Comparison of ENCODE assay signal across 8 cellular contexts in genomic region chr5:74765929-74766328, GRCh38. TPM values are rescaled to one million over a fixed set of nuclear protein-coding genes. Genes with fewer than 3 reads are reported as not detected.
A peak's percentile ranks its signal among the peaks of the same experiment; 100 is the strongest.
DNase-seq lines count a peak whose midpoint lies in the region; ATAC-seq and TF ChIP-seq lines count a peak whose summit lies in the region.

No MANE protein-coding gene starts in this region.

- no peak for DNase-seq in activated naive CD4-positive, alpha-beta T cell (lab: John Stamatoyannopoulos, UW)
- DNase-seq in astrocyte of the spinal cord (ENCODE audit: low read depth, low spot score) (no peak), memory B cell (ENCODE audit: low spot score in 2 of 2) (no peak), type B pancreatic cell (ENCODE audit: extremely low spot score, unreplicated experiment) (no peak), activated gamma-delta T cell (lab: John Stamatoyannopoulos, UW) (no peak)
- DNase-seq in activated CD4-positive, CD25-positive, alpha-beta regulatory T cell (lab: John Stamatoyannopoulos, UW) = no peak

- peak overlapping the region; percentile 98 for H3K4me3 Mint-ChIP-seq in activated naive CD4-positive, alpha-beta T cell treated with anti-CD3 and anti-CD28 coated beads, Interleukin-2, amount 50 U/mL, for 24 hours
- H3K4me3 Mint-ChIP-seq in memory B cell = peak overlapping the region; percentile 100
- H3K4me3 Mint-ChIP-seq in type B pancreatic cell = peak overlapping the region; percentile 100

- peaks cover 14% of the 10 kb centered on the region for H3K36me3 Mint-ChIP-seq in activated naive CD4-positive, alpha-beta T cell treated with anti-CD3 and anti-CD28 coated beads, Interleukin-2, amount 50 U/mL, for 24 hours
- H3K36me3 Mint-ChIP-seq in memory B cell (peaks cover 10% of the 10 kb centered on the region), type B pancreatic cell (peaks cover 14% of the 10 kb centered on the region)

- no peaks in the 10 kb centered on the region for H3K9me3 Mint-ChIP-seq in activated naive CD4-positive, alpha-beta T cell treated with anti-CD3 and anti-CD28 coated beads, Interleukin-2, amount 50 U/mL, for 24 hours
- H3K9me3 Mint-ChIP-seq in memory B cell (no peaks in the 10 kb centered on the region), type B pancreatic cell (no peaks in the 10 kb centered on the region)

- no peak overlapping the region for H3K27ac Mint-ChIP-seq in activated naive CD4-positive, alpha-beta T cell treated with anti-CD3 and anti-CD28 coated beads, Interleukin-2, amount 50 U/mL, for 24 hours
- H3K27ac Mint-ChIP-seq in memory B cell = peak overlapping the region; percentile 98
- peak overlapping the region; percentile 91 for H3K27ac Mint-ChIP-seq in type B pancreatic cell

- in situ Hi-C loops in astrocyte of the spinal cord (cut with HindIII; ENCODE audit: low sequenced_read_pairs) = no loop called here

- no peaks in the 10 kb centered on the region for H3K27me3 Mint-ChIP-seq in activated naive CD4-positive, alpha-beta T cell treated with anti-CD3 and anti-CD28 coated beads, Interleukin-2, amount 50 U/mL, for 24 hours
- no peaks in the 10 kb centered on the region for H3K27me3 Mint-ChIP-seq in memory B cell
- no peaks in the 10 kb centered on the region for H3K27me3 Mint-ChIP-seq in type B pancreatic cell

- ATAC-seq in memory B cell (ENCODE audit: low read depth) (no peak), HG03521 (IDR thresholded peaks at IDR 0.05; ENCODE audit: unreplicated experiment) (no peak)

- no peak for TF ChIP-seq CTCF in astrocyte of the spinal cord (IDR thresholded peaks at IDR 0.05; ENCODE audit: low read depth, low read length)
- TF ChIP-seq CTCF in type B pancreatic cell (conservative IDR thresholded peaks at IDR 0.05) = no peak

- peaks cover 57% of the 10 kb centered on the region for H3K4me1 Mint-ChIP-seq in activated naive CD4-positive, alpha-beta T cell treated with anti-CD3 and anti-CD28 coated beads, Interleukin-2, amount 50 U/mL, for 24 hours
- H3K4me1 Mint-ChIP-seq in memory B cell (peaks cover 11% of the 10 kb centered on the region), type B pancreatic cell (ENCODE audit: unreplicated experiment) (peaks cover 12% of the 10 kb centered on the region)

- H3K4me3 ChIP-seq in astrocyte of the spinal cord (ENCODE audit: low read depth, low read length) = peak overlapping the region; percentile 98

RNA-seq across cellular contexts. Expression of gene GFM2, which starts 1.0 kb away (rescaled TPM):
- total RNA-seq in type B pancreatic cell (ENCODE audit: low replicate concordance) = 30.9 and 32.0 TPM in 2 replicates

RNA-seq across cellular contexts. Expression of gene NSA2, which starts 1.1 kb away (rescaled TPM):
- 73.5 and 77.2 TPM in 2 replicates for total RNA-seq in type B pancreatic cell (ENCODE audit: low replicate concordance)
